8 cellular contexts compared by ENCODE assay signal in genomic region chr1:233364695-233365539, GRCh38. TPM values are rescaled to one million over a fixed set of nuclear protein-coding genes. Genes with fewer than 3 reads are reported as not detected.
DNase-seq lines count a peak whose midpoint lies in the region; ATAC-seq and TF ChIP-seq lines count a peak whose summit lies in the region.

No MANE protein-coding gene starts in this region.

- H3K27ac ChIP-seq in spleen, result no peak overlapping the region

- WGBS in spleen, 5 donors, result 75 to 87% (median 79%) methylated on average over 5 of the region's 5 CpGs

- no peaks in the 10 kb centered on the region for H3K4me1 ChIP-seq in spleen

- TF ChIP-seq CTCF in epithelial cell of proximal tubule (conservative IDR thresholded peaks at IDR 0.05; ENCODE audit: low read depth, low read length) (peak; percentile 65), spleen (IDR thresholded peaks at IDR 0.05 in 8 of 11, conservative IDR thresholded peaks at IDR 0.05 in 3 of 11) (peak in 10 of 11 experiments; percentile 22 to 73 (median 60))

- DNase-seq in NCI-H2029 treated with DMSO at 0.1 percent for 48 hours (lab: John Stamatoyannopoulos, UW) (peak; percentile 8), NCI-H2029 (lab: John Stamatoyannopoulos, UW) (no peak), NCI-H2227 treated with DMSO at 0.1 percent for 48 hours (lab: John Stamatoyannopoulos, UW) (peak; percentile 48), epithelial cell of proximal tubule (ENCODE audit: low read depth) (no peak), spleen (no peak), GOT3 (lab: John Stamatoyannopoulos, UW) (no peak)

- intact Hi-C loops in spleen (cut with DNase I; ENCODE audit: low total_unique reads), result no loop called here

- ATAC-seq in GM18907 (IDR thresholded peaks at IDR 0.05; ENCODE audit: unreplicated experiment) (no peak), HG03280 (IDR thresholded peaks at IDR 0.05; ENCODE audit: unreplicated experiment) (no peak)

- no peak for TF ChIP-seq POLR2A in spleen (IDR thresholded peaks at IDR 0.05)

- H3K4me3 ChIP-seq in epithelial cell of proximal tubule (ENCODE audit: low read depth, low read length) (peak overlapping the region; percentile 32), spleen (no peak overlapping the region)

- H3K36me3 ChIP-seq in spleen, result no peaks in the 10 kb centered on the region

- no peaks in the 10 kb centered on the region for H3K9me3 ChIP-seq in spleen

- H3K27me3 ChIP-seq in spleen (replicated peaks in 1 of 7), result no peaks in the 10 kb centered on the region

RNA-seq across cellular contexts. Expression of gene MAP3K21, which starts 37.4 kb away (rescaled TPM):
- 7.3 and 11.0 TPM in 2 replicates for total RNA-seq in epithelial cell of proximal tubule
- 1 to 10 TPM in 5 of 7 donors, under 1 TPM in 2; 0.85 to 4.6 (median 1.5) TPM for total RNA-seq in spleen
- under 1 TPM; 0.38 to 0.67 (median 0.39) TPM for polyA plus RNA-seq in spleen

Comparison
In these comparisons a context has a peak if more than half of its experiments do, and no peak if none do; other contexts are left out.
1. DNase-seq: peak in NCI-H2029 treated with DMSO at 0.1 percent for 48 hours (single experiment) and NCI-H2227 treated with DMSO at 0.1 percent for 48 hours (single experiment); none in NCI-H2029 (single experiment), epithelial cell of proximal tubule (single experiment), spleen (single experiment) and GOT3 (single experiment).